In the genomic region with DNA sequence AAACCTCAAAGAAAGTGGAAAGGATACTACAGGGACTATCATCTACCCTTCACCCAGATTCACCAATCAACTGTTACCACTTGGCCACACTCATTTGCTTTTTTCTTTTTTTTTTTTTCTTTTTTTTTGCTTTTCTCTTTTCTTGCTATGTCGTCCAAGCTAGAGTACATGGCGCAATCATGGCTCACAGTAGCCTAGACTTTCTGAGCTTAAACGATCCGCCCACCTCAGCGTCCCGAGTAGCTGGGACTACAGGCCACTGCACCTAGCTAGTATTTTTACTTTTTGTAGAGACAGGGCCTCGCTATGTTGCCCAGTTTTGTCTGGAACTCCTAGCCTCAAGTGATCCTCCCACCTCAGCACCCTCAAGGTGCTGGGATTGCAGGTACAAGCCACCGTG, we compare ENCODE assay signal across 1 cellular context.
TF ChIP-seq lines count a peak whose summit lies in the region.

No MANE protein-coding gene starts in this region.

TF ChIP-seq in WTC11, 78 proteins besides CTCF, POLR2A, EP300 and RAD21 (continued from another document):
- TF ChIP-seq, protein P1, sequence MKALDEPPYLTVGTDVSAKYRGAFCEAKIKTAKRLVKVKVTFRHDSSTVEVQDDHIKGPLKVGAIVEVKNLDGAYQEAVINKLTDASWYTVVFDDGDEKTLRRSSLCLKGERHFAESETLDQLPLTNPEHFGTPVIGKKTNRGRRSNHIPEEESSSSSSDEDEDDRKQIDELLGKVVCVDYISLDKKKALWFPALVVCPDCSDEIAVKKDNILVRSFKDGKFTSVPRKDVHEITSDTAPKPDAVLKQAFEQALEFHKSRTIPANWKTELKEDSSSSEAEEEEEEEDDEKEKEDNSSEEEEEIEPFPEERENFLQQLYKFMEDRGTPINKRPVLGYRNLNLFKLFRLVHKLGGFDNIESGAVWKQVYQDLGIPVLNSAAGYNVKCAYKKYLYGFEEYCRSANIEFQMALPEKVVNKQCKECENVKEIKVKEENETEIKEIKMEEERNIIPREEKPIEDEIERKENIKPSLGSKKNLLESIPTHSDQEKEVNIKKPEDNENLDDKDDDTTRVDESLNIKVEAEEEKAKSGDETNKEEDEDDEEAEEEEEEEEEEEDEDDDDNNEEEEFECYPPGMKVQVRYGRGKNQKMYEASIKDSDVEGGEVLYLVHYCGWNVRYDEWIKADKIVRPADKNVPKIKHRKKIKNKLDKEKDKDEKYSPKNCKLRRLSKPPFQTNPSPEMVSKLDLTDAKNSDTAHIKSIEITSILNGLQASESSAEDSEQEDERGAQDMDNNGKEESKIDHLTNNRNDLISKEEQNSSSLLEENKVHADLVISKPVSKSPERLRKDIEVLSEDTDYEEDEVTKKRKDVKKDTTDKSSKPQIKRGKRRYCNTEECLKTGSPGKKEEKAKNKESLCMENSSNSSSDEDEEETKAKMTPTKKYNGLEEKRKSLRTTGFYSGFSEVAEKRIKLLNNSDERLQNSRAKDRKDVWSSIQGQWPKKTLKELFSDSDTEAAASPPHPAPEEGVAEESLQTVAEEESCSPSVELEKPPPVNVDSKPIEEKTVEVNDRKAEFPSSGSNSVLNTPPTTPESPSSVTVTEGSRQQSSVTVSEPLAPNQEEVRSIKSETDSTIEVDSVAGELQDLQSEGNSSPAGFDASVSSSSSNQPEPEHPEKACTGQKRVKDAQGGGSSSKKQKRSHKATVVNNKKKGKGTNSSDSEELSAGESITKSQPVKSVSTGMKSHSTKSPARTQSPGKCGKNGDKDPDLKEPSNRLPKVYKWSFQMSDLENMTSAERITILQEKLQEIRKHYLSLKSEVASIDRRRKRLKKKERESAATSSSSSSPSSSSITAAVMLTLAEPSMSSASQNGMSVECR (CRISPR knock-in tag; IDR thresholded peaks at IDR 0.05; ENCODE audit: borderline replicate concordance), result no peak
- TF ChIP-seq, protein P2, sequence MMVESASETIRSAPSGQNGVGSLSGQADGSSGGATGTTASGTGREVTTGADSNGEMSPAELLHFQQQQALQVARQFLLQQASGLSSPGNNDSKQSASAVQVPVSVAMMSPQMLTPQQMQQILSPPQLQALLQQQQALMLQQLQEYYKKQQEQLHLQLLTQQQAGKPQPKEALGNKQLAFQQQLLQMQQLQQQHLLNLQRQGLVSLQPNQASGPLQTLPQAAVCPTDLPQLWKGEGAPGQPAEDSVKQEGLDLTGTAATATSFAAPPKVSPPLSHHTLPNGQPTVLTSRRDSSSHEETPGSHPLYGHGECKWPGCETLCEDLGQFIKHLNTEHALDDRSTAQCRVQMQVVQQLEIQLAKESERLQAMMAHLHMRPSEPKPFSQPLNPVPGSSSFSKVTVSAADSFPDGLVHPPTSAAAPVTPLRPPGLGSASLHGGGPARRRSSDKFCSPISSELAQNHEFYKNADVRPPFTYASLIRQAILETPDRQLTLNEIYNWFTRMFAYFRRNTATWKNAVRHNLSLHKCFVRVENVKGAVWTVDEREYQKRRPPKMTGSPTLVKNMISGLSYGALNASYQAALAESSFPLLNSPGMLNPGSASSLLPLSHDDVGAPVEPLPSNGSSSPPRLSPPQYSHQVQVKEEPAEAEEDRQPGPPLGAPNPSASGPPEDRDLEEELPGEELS (CRISPR knock-in tag; IDR thresholded peaks at IDR 0.05), result no peak
- TF ChIP-seq SMAD4 (CRISPR knock-in tag; IDR thresholded peaks at IDR 0.05), result no peak
- TF ChIP-seq SMAD3 (CRISPR knock-in tag; IDR thresholded peaks at IDR 0.05; ENCODE audit: borderline replicate concordance), result no peak
- TF ChIP-seq, protein P3, sequence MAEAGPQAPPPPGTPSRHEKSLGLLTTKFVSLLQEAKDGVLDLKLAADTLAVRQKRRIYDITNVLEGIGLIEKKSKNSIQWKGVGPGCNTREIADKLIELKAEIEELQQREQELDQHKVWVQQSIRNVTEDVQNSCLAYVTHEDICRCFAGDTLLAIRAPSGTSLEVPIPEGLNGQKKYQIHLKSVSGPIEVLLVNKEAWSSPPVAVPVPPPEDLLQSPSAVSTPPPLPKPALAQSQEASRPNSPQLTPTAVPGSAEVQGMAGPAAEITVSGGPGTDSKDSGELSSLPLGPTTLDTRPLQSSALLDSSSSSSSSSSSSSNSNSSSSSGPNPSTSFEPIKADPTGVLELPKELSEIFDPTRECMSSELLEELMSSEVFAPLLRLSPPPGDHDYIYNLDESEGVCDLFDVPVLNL (CRISPR knock-in tag; IDR thresholded peaks at IDR 0.05; ENCODE audit: borderline replicate concordance, low read depth), result no peak
- no peak for TF ChIP-seq OVOL2 (CRISPR knock-in tag; IDR thresholded peaks at IDR 0.05; ENCODE audit: borderline replicate concordance)
- TF ChIP-seq SOX15 (CRISPR knock-in tag; IDR thresholded peaks at IDR 0.05), result no peak
- no peak for TF ChIP-seq ZNF423 (CRISPR knock-in tag; IDR thresholded peaks at IDR 0.05)
- no peak for TF ChIP-seq FOXK1 (CRISPR knock-in tag; IDR thresholded peaks at IDR 0.05)
- TF ChIP-seq, protein P4, sequence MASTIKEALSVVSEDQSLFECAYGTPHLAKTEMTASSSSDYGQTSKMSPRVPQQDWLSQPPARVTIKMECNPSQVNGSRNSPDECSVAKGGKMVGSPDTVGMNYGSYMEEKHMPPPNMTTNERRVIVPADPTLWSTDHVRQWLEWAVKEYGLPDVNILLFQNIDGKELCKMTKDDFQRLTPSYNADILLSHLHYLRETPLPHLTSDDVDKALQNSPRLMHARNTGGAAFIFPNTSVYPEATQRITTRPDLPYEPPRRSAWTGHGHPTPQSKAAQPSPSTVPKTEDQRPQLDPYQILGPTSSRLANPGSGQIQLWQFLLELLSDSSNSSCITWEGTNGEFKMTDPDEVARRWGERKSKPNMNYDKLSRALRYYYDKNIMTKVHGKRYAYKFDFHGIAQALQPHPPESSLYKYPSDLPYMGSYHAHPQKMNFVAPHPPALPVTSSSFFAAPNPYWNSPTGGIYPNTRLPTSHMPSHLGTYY (CRISPR knock-in tag; IDR thresholded peaks at IDR 0.05), result no peak
- no peak for TF ChIP-seq IRF2 (CRISPR knock-in tag; IDR thresholded peaks at IDR 0.05; ENCODE audit: borderline replicate concordance, low read depth)
